In the genomic region with DNA sequence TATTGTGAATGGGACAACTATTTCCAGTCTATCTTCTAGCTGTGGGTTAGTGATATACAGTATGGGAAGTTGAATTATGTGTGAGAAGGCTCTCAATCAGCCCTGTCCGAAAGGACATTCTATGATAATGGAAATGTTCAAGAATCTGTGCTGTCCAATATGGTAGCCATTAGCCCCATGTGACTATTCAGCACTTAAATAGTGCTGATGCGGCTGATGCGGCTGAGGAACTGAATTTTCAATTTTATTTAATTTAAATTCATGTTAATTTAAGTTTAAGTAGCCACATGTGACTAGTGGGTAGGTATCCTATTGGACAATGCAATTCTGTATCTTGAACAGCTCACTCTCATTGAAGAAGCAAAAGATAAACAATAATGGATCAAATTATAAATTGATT, we compare ENCODE assay signal across 38 cellular contexts.
"Had no signal": no experiment of that assay in that cellular context is flagged by ENCODE, and none has a peak within 500 bp of the region (broad histone marks: within the 10 kb centered on the region; RNA-seq: fewer than 3 reads in every experiment).

No MANE protein-coding gene starts in this region.

- DNase-seq: activated CD4-positive, alpha-beta memory T cell treated with anti-CD3 and anti-CD28 coated beads, Interleukin-2, amount 10 ng/mL, durations not matched to agents 7 days and 5 days; activated CD4-positive, alpha-beta T cell treated with anti-CD3 and anti-CD28 coated beads for 1 hour; activated CD4-positive, alpha-beta T cell treated with anti-CD3 and anti-CD28 coated beads for 36 hours; activated CD4-positive, alpha-beta T cell treated with anti-CD3 and anti-CD28 coated beads for 48 hours; activated CD4-positive, alpha-beta T cell treated with anti-CD3 and anti-CD28 coated beads, Interleukin-2, amount 10 ng/mL, durations not matched to agents 7 days and 5 days; activated CD4-positive, alpha-beta T cell treated with anti-CD3 and anti-CD28 coated beads, Interleukin-2, amount 50 U/mL, for 48 hours; activated CD4-positive, CD25-positive, alpha-beta regulatory T cell; activated CD8-positive, alpha-beta memory T cell treated with anti-CD3 and anti-CD28 coated beads for 24 hours; activated CD8-positive, alpha-beta memory T cell treated with anti-CD3 and anti-CD28 coated beads, Interleukin-2, amount 10 ng/mL, durations not matched to agents 7 days and 5 days; activated CD8-positive, alpha-beta memory T cell treated with anti-CD3 and anti-CD28 coated beads, Interleukin-2, amount 50 U/mL, for 48 hours; activated CD8-positive, alpha-beta T cell treated with anti-CD3 and anti-CD28 coated beads, Interleukin-2, amount 10 ng/mL, durations not matched to agents 7 days and 5 days; activated effector memory CD4-positive, alpha-beta T cell treated with Interleukin-2 at 50 U/mL for 16 hours; activated gamma-delta T cell; activated naive CD4-positive, alpha-beta T cell treated with anti-CD3 and anti-CD28 coated beads, Interleukin-2, amount 10 ng/mL, durations not matched to agents 7 days and 5 days; activated naive CD4-positive, alpha-beta T cell treated with Interleukin-2 at 50 U/mL for 16 hours; activated naive CD8-positive, alpha-beta T cell treated with anti-CD3 and anti-CD28 coated beads, Interleukin-2, amount 10 ng/mL, durations not matched to agents 7 days and 5 days; activated naive CD8-positive, alpha-beta T cell treated with anti-CD3 and anti-CD28 coated beads, Interleukin-2, amount 50 U/mL, for 24 hours; activated T-cell treated with anti-CD3 and anti-CD28 coated beads, Interleukin-2, amount 50 U/mL, for 24 hours; activated T-cell treated with anti-CD3 and anti-CD28 coated beads, Interleukin-2, amount 50 U/mL, for 48 hours; amygdala; anterior cingulate cortex; body of pancreas; brain microvascular endothelial cell; central memory CD4-positive, alpha-beta T cell; T-helper 1 cell; T-helper 2 cell; T-helper 9 cell had no signal

- H3K36me3 ChIP-seq: brain microvascular endothelial cell, breast epithelium, WERI-Rb-1 had no signal

- H3K27ac ChIP-seq: ascending aorta, body of pancreas, brain microvascular endothelial cell, breast epithelium had no signal

- H3K4me1 Mint-ChIP-seq: activated CD4-positive, alpha-beta memory T cell treated with anti-CD3 and anti-CD28 coated beads, Interleukin-2, amount 10 ng/mL, durations not matched to agents 7 days and 5 days; activated CD4-positive, alpha-beta T cell treated with anti-CD3 and anti-CD28 coated beads for 36 hours; activated CD4-positive, alpha-beta T cell treated with anti-CD3 and anti-CD28 coated beads, Interleukin-2, amount 10 ng/mL, durations not matched to agents 7 days and 5 days; activated CD8-positive, alpha-beta memory T cell treated with anti-CD3 and anti-CD28 coated beads, Interleukin-2, amount 10 ng/mL, durations not matched to agents 7 days and 5 days; activated naive CD4-positive, alpha-beta T cell treated with anti-CD3 and anti-CD28 coated beads, Interleukin-2, amount 10 ng/mL, durations not matched to agents 7 days and 5 days; activated naive CD4-positive, alpha-beta T cell treated with anti-CD3 and anti-CD28 coated beads, Interleukin-2, amount 50 U/mL, for 24 hours; activated naive CD8-positive, alpha-beta T cell treated with anti-CD3 and anti-CD28 coated beads, Interleukin-2, amount 10 ng/mL, durations not matched to agents 7 days and 5 days; activated naive CD8-positive, alpha-beta T cell treated with anti-CD3 and anti-CD28 coated beads, Interleukin-2, amount 50 U/mL, for 24 hours had no signal

- ATAC-seq: activated CD4-positive, alpha-beta T cell treated with anti-CD3 and anti-CD28 coated beads for 36 hours; activated CD4-positive, CD25-positive, alpha-beta regulatory T cell treated with anti-CD3 and anti-CD28 coated beads, Interleukin-2, amount 50 U/mL, for 24 hours; activated CD8-positive, alpha-beta memory T cell treated with anti-CD3 and anti-CD28 coated beads, Interleukin-2, amount 10 ng/mL, durations not matched to agents 7 days and 5 days; activated CD8-positive, alpha-beta T cell treated with anti-CD3 and anti-CD28 coated beads, Interleukin-2, amount 10 ng/mL, durations not matched to agents 7 days and 5 days; activated naive CD8-positive, alpha-beta T cell treated with anti-CD3 and anti-CD28 coated beads, Interleukin-2, amount 50 U/mL, for 24 hours; body of pancreas; WTC11 had no signal

- H3K36me3 Mint-ChIP-seq: activated CD8-positive, alpha-beta memory T cell treated with anti-CD3 and anti-CD28 coated beads, Interleukin-2, amount 10 ng/mL, durations not matched to agents 7 days and 5 days; activated naive CD4-positive, alpha-beta T cell treated with anti-CD3 and anti-CD28 coated beads, Interleukin-2, amount 10 ng/mL, durations not matched to agents 7 days and 5 days; activated naive CD4-positive, alpha-beta T cell treated with anti-CD3 and anti-CD28 coated beads, Interleukin-2, amount 50 U/mL, for 24 hours; activated naive CD8-positive, alpha-beta T cell; activated naive CD8-positive, alpha-beta T cell treated with anti-CD3 and anti-CD28 coated beads, Interleukin-2, amount 10 ng/mL, durations not matched to agents 7 days and 5 days; WTC11 had no signal

- H3K9me3 Mint-ChIP-seq: activated CD4-positive, alpha-beta memory T cell treated with anti-CD3 and anti-CD28 coated beads, Interleukin-2, amount 10 ng/mL, durations not matched to agents 7 days and 5 days; activated CD4-positive, alpha-beta T cell treated with anti-CD3 and anti-CD28 coated beads, Interleukin-2, amount 10 ng/mL, durations not matched to agents 7 days and 5 days; activated naive CD4-positive, alpha-beta T cell treated with anti-CD3 and anti-CD28 coated beads, Interleukin-2, amount 10 ng/mL, durations not matched to agents 7 days and 5 days; activated naive CD4-positive, alpha-beta T cell treated with anti-CD3 and anti-CD28 coated beads, Interleukin-2, amount 50 U/mL, for 24 hours; activated naive CD8-positive, alpha-beta T cell treated with anti-CD3 and anti-CD28 coated beads, Interleukin-2, amount 10 ng/mL, durations not matched to agents 7 days and 5 days; activated naive CD8-positive, alpha-beta T cell treated with anti-CD3 and anti-CD28 coated beads, Interleukin-2, amount 50 U/mL, for 24 hours; activated T-cell treated with anti-CD3 and anti-CD28 coated beads, Interleukin-2, amount 50 U/mL, for 24 hours; activated T-helper 2 cell treated with anti-CD3 and anti-CD28 coated beads, Interferon-gamma antibody, Interleukin-2, Interleukin-4, amounts not matched to agents 10 μg/mL and 5 μg/mL and 100 μg/mL, durations not matched to agents 14 hours and 24 hours and 36 hours; T-helper 1 cell treated with Interleukin-12 subunit alpha and Interleukin-12 subunit beta and Interleukin-4 antibody, amounts not matched to agents 30 μg/mL and 1 μg/mL, for 36 hours; T-helper 2 cell treated with Interferon-gamma antibody and Interleukin-4, amounts not matched to agents 5 μg/mL and 100 μg/mL, for 36 hours; WTC11 had no signal

- H3K27ac Mint-ChIP-seq: activated CD4-positive, alpha-beta memory T cell treated with anti-CD3 and anti-CD28 coated beads, Interleukin-2, amount 10 ng/mL, durations not matched to agents 7 days and 5 days; activated CD4-positive, alpha-beta T cell treated with anti-CD3 and anti-CD28 coated beads for 36 hours; activated CD4-positive, alpha-beta T cell treated with anti-CD3 and anti-CD28 coated beads, Interleukin-2, amount 10 ng/mL, durations not matched to agents 7 days and 5 days; activated CD8-positive, alpha-beta memory T cell treated with anti-CD3 and anti-CD28 coated beads, Interleukin-2, amount 10 ng/mL, durations not matched to agents 7 days and 5 days; activated CD8-positive, alpha-beta T cell treated with anti-CD3 and anti-CD28 coated beads, Interleukin-2, amount 10 ng/mL, durations not matched to agents 7 days and 5 days; activated naive CD4-positive, alpha-beta T cell treated with anti-CD3 and anti-CD28 coated beads, Interleukin-2, amount 10 ng/mL, durations not matched to agents 7 days and 5 days; activated naive CD4-positive, alpha-beta T cell treated with anti-CD3 and anti-CD28 coated beads, Interleukin-2, amount 50 U/mL, for 24 hours; activated naive CD8-positive, alpha-beta T cell; activated naive CD8-positive, alpha-beta T cell treated with anti-CD3 and anti-CD28 coated beads, Interleukin-2, amount 10 ng/mL, durations not matched to agents 7 days and 5 days; activated naive CD8-positive, alpha-beta T cell treated with anti-CD3 and anti-CD28 coated beads, Interleukin-2, amount 50 U/mL, for 24 hours; activated T-cell treated with anti-CD3 and anti-CD28 coated beads, Interleukin-2, amount 50 U/mL, for 24 hours; activated T-helper 2 cell treated with anti-CD3 and anti-CD28 coated beads, Interferon-gamma antibody, Interleukin-2, Interleukin-4, amounts not matched to agents 10 μg/mL and 5 μg/mL and 100 μg/mL, durations not matched to agents 14 hours and 24 hours and 36 hours; T-helper 1 cell treated with Interleukin-12 subunit alpha and Interleukin-12 subunit beta and Interleukin-4 antibody, amounts not matched to agents 30 μg/mL and 1 μg/mL, for 36 hours; T-helper 2 cell treated with Interferon-gamma antibody and Interleukin-4, amounts not matched to agents 5 μg/mL and 100 μg/mL, for 36 hours; WTC11 had no signal

- H3K4me3 ChIP-seq: ascending aorta, body of pancreas, breast epithelium had no signal

- H3K27me3 ChIP-seq: ascending aorta, body of pancreas, brain microvascular endothelial cell, breast epithelium had no signal

- H3K9me3 ChIP-seq: ascending aorta, body of pancreas, breast epithelium had no signal

- H3K27me3 Mint-ChIP-seq: activated CD4-positive, alpha-beta T cell treated with anti-CD3 and anti-CD28 coated beads for 36 hours had no signal

- H3K4me3 Mint-ChIP-seq: activated CD4-positive, alpha-beta memory T cell treated with anti-CD3 and anti-CD28 coated beads, Interleukin-2, amount 10 ng/mL, durations not matched to agents 7 days and 5 days; activated CD4-positive, alpha-beta T cell treated with anti-CD3 and anti-CD28 coated beads for 36 hours; activated CD4-positive, alpha-beta T cell treated with anti-CD3 and anti-CD28 coated beads, Interleukin-2, amount 10 ng/mL, durations not matched to agents 7 days and 5 days; activated CD8-positive, alpha-beta memory T cell treated with anti-CD3 and anti-CD28 coated beads, Interleukin-2, amount 10 ng/mL, durations not matched to agents 7 days and 5 days; activated CD8-positive, alpha-beta T cell treated with anti-CD3 and anti-CD28 coated beads, Interleukin-2, amount 10 ng/mL, durations not matched to agents 7 days and 5 days; activated naive CD4-positive, alpha-beta T cell treated with anti-CD3 and anti-CD28 coated beads, Interleukin-2, amount 10 ng/mL, durations not matched to agents 7 days and 5 days; activated naive CD4-positive, alpha-beta T cell treated with anti-CD3 and anti-CD28 coated beads, Interleukin-2, amount 50 U/mL, for 24 hours; activated naive CD8-positive, alpha-beta T cell; activated naive CD8-positive, alpha-beta T cell treated with anti-CD3 and anti-CD28 coated beads, Interleukin-2, amount 10 ng/mL, durations not matched to agents 7 days and 5 days; activated naive CD8-positive, alpha-beta T cell treated with anti-CD3 and anti-CD28 coated beads, Interleukin-2, amount 50 U/mL, for 24 hours; activated T-cell treated with anti-CD3 and anti-CD28 coated beads, Interleukin-2, amount 50 U/mL, for 24 hours; T-helper 1 cell treated with Interleukin-12 subunit alpha and Interleukin-12 subunit beta and Interleukin-4 antibody, amounts not matched to agents 30 μg/mL and 1 μg/mL, for 36 hours; T-helper 2 cell treated with Interferon-gamma antibody and Interleukin-4, amounts not matched to agents 5 μg/mL and 100 μg/mL, for 36 hours; WTC11 had no signal

- FAIRE-seq: TTC549 had no signal

- H3K4me1 ChIP-seq: breast epithelium had no signal
